20 cellular contexts compared by ENCODE assay signal in the genomic region with DNA sequence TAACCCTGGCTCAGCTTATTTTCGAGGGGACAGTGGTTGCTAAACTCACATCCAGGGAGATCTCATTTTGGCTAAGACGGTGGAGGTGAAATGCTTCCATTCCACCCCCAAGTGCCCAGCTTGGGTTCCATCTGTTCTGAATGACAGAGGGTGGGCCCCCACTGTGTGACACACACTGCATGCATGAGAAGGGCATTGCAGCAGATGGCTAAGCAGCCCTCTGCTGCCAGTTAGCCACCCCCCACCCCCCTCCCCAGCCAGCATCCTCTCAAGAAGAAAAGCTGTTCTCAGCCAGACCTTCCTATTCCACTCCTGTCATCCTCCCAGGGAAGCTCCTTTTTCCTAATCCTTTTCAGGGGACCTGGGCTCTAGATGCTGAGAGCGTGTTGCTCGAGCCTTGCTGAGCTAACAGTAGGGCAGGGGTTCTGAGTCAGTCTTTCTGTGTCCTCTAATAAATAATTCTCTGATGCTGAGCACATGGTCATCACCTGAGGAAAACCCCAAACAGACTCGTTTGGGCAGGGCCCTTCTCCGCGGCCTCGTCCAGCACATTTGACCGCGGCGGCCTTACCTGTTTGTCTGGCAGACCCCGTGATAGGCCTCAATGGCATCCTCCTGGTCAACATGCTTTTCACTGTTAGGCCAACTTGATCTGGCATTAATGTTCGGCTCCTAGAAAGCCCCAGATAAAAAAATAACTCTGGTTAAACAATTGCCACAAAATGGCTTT. TPM values are rescaled to one million over a fixed set of nuclear protein-coding genes. Genes with fewer than 3 reads are reported as not detected.
DNase-seq lines count a peak whose midpoint lies in the region; TF ChIP-seq lines count a peak whose summit lies in the region.
"Had no signal": no experiment of that assay in that cellular context is flagged by ENCODE, and none has a peak within 500 bp of the region (broad histone marks: within the 10 kb centered on the region; RNA-seq: fewer than 3 reads in every experiment).

No MANE protein-coding gene starts in this region.

- H3K4me1 Mint-ChIP-seq in brain = peaks cover 48% of the 10 kb centered on the region
- no peaks in the 10 kb centered on the region for H3K4me1 Mint-ChIP-seq in MCF 10A (ENCODE audit: insufficient read depth, unreplicated experiment)
- peaks cover 8% of the 10 kb centered on the region for H3K4me1 Mint-ChIP-seq in Caco-2 (ENCODE audit: low read depth, unreplicated experiment)

- H3K4me1 ChIP-seq in neuronal stem cell (ENCODE audit: control insufficient read depth in 2 of 2, insufficient read depth in 1 of 2, low read depth in 1 of 2, low read length in 2 of 2) (peaks cover 6% of the 10 kb centered on the region in 2 donors), Caco-2 (peaks cover 7% of the 10 kb centered on the region)
- H3K4me1 ChIP-seq: BE2C, SJCRH30 had no signal

- no peak for TF ChIP-seq CTCF in brain (conservative IDR thresholded peaks at IDR 0.05)
- TF ChIP-seq CTCF in MCF 10A (IDR thresholded peaks at IDR 0.05; ENCODE audit: unreplicated experiment) = no peak
- no peak for TF ChIP-seq CTCF in Caco-2 (IDR thresholded peaks at IDR 0.05; ENCODE audit: insufficient read depth in 1 of 2, low read depth in 1 of 2, low read length in 1 of 2, severe bottlenecking in 1 of 2, unreplicated experiment in 1 of 2)

- H2BK12ac ChIP-seq in neuronal stem cell (ENCODE audit: low read length) = no peak overlapping the region

- H3K9me3 Mint-ChIP-seq in brain (no peaks in the 10 kb centered on the region), MCF 10A (ENCODE audit: unreplicated experiment) (no peaks in the 10 kb centered on the region), Caco-2 (ENCODE audit: unreplicated experiment) (no peaks in the 10 kb centered on the region)
- H3K9me3 Mint-ChIP-seq: H9, HFFc6, T-cell had no signal

- no peak overlapping the region for H3K4me2 ChIP-seq in neuronal stem cell (ENCODE audit: insufficient read depth, low read length, poor library complexity, severe bottlenecking)
- H3K4me2 ChIP-seq: A549 had no signal

- BruUV-seq in MCF 10A (replicated peaks; lab: Mats Ljungman, UMichigan) = no TSS peak
- BruUV-seq in Caco-2 (replicated peaks; lab: Mats Ljungman, UMichigan) = no TSS peak

- no peak overlapping the region for H2BK5ac ChIP-seq in neuronal stem cell (ENCODE audit: low read length)

- H3K27ac ChIP-seq in neuronal stem cell (replicated peaks; ENCODE audit: low read length) = no peak overlapping the region
- H3K27ac ChIP-seq: A549, SJCRH30 had no signal

- DNase-seq in H7 = peak; percentile 51
- DNase-seq in NCI-H524 (lab: John Stamatoyannopoulos, UW) = peak; percentile 95 to 98
- DNase-seq in neuronal stem cell (ENCODE audit: low spot score) = no peak
- no peak for DNase-seq in midbrain (lab: John Stamatoyannopoulos, UW)
- DNase-seq in MCF 10A (ENCODE audit: unreplicated experiment) = no peak
- DNase-seq in stimulated activated CD4-positive, alpha-beta T cell treated with anti-CD3 and anti-CD28 coated beads, Interleukin-15, amount 100 ng/mL, for 24 hours = no peak
- no peak for DNase-seq in Caco-2
- DNase-seq: BE2C, DND-41, H9, HFFc6, Karpas-422, NCI-H1417 treated with DMSO at 0.1 percent for 48 hours, NCI-H2029, NCI-H774, OCI-M1, SJCRH30, T-cell had no signal

- H3K14ac ChIP-seq in neuronal stem cell (ENCODE audit: low read length) = no peak overlapping the region

- H4K91ac ChIP-seq in neuronal stem cell (ENCODE audit: low read depth, low read length, poor library complexity) = no peak overlapping the region

- no peak overlapping the region for H2BK15ac ChIP-seq in neuronal stem cell (ENCODE audit: low read length)

- no peak overlapping the region for H2BK120ac ChIP-seq in neuronal stem cell (ENCODE audit: low read depth, low read length)

- H3K9me3 ChIP-seq in neuronal stem cell (replicated peaks in 1 of 2; ENCODE audit: control insufficient read depth in 2 of 2, insufficient read depth in 1 of 2, low read depth in 1 of 2, low read length in 2 of 2) (no peaks in the 10 kb centered on the region), Caco-2 (no peaks in the 10 kb centered on the region)
- H3K9me3 ChIP-seq: A549, BE2C, SJCRH30 had no signal

- H3K27me3 Mint-ChIP-seq in brain (peaks cover 15% of the 10 kb centered on the region), MCF 10A (ENCODE audit: insufficient read depth, unreplicated experiment) (no peaks in the 10 kb centered on the region), Caco-2 (ENCODE audit: insufficient read depth, unreplicated experiment) (no peaks in the 10 kb centered on the region)

- H4K8ac ChIP-seq in neuronal stem cell (ENCODE audit: low read depth, low read length) = no peak overlapping the region

- CTCF ChIA-PET in MCF 10A (lab: Yijun Ruan, JAX) = interaction anchor here (0.6 to 6.0 kb wide), 10 partner anchors 11 to 360 kb away, joined by 3 to 52 read pairs (median 4); no protein-coding TSS in a partner anchor
- CTCF ChIA-PET in Caco-2 (lab: Charles Lee) = no interaction called here

- no peak overlapping the region for H3K4me3 ChIP-seq in H7 (ENCODE audit: insufficient read depth, low read depth, low read length)
- H3K4me3 ChIP-seq in neuronal stem cell (ENCODE audit: low read length in 2 of 2) = no peak overlapping the region
- H3K4me3 ChIP-seq in Caco-2 (ENCODE audit: low read depth, low read length) = no peak overlapping the region
- H3K4me3 ChIP-seq: A549, SJCRH30 had no signal

- no peaks in the 10 kb centered on the region for H3K27me3 ChIP-seq in H7 (ENCODE audit: control insufficient read depth, insufficient read depth, low read length)
- H3K27me3 ChIP-seq in neuronal stem cell (ENCODE audit: control insufficient read depth in 3 of 3, insufficient read depth in 3 of 3, low read depth in 1 of 3, low read length in 3 of 3) = peaks cover 0 to 28% (median 0%) of the 10 kb centered on the region in 3 experiments
- no peaks in the 10 kb centered on the region for H3K27me3 ChIP-seq in Caco-2 (replicated peaks; ENCODE audit: control insufficient read depth, insufficient read depth, low read length)
- H3K27me3 ChIP-seq: BE2C, SJCRH30 had no signal

- H3K79me1 ChIP-seq in neuronal stem cell (ENCODE audit: low read depth, low read length) = no peaks in the 10 kb centered on the region

- H3K27ac Mint-ChIP-seq in brain = peak overlapping the region in 3 of 5 experiments; percentile 51 to 89 (median 55)
- H3K27ac Mint-ChIP-seq in MCF 10A (ENCODE audit: low read depth, unreplicated experiment) = no peak overlapping the region
- no peak overlapping the region for H3K27ac Mint-ChIP-seq in Caco-2 (ENCODE audit: unreplicated experiment)
- H3K27ac Mint-ChIP-seq: HFFc6, T-cell had no signal

- intact Hi-C loops in MCF 10A (cut with micrococcal nuclease) (loop anchor here (10.0 kb wide), 1 partner anchor 492 kb away; no protein-coding TSS in a partner anchor), Caco-2 (cut with micrococcal nuclease; ENCODE audit: unreplicated experiment) (no loop called here)

- no peak overlapping the region for H3K23ac ChIP-seq in neuronal stem cell (ENCODE audit: low read depth, low read length, poor library complexity)

- POLR2A ChIA-PET in MCF 10A (lab: Yijun Ruan, JAX) = interaction anchor here (0.6 kb wide), 1 partner anchor 133 kb away, joined by 3 read pairs; no protein-coding TSS in a partner anchor
- POLR2A ChIA-PET in Caco-2 (lab: Charles Lee) = no interaction called here

- H3K36me3 Mint-ChIP-seq in brain (no peaks in the 10 kb centered on the region), MCF 10A (ENCODE audit: insufficient read depth, unreplicated experiment) (no peaks in the 10 kb centered on the region), Caco-2 (ENCODE audit: insufficient read depth, unreplicated experiment) (peaks cover 12% of the 10 kb centered on the region)
- H3K36me3 Mint-ChIP-seq: T-cell had no signal

- H2AFZ ChIP-seq in neuronal stem cell (ENCODE audit: low read length) = no peak overlapping the region

- H3K4me3 Mint-ChIP-seq in brain (no peak overlapping the region), MCF 10A (ENCODE audit: unreplicated experiment) (no peak overlapping the region), Caco-2 (ENCODE audit: unreplicated experiment) (no peak overlapping the region)
- H3K4me3 Mint-ChIP-seq: H9, HFFc6, T-cell had no signal

- H3K9ac ChIP-seq in neuronal stem cell (ENCODE audit: low read depth, low read length, poor library complexity) = peak overlapping the region; percentile 9

- H3K4ac ChIP-seq in neuronal stem cell (ENCODE audit: low read length) = no peak overlapping the region

- H3K36me3 ChIP-seq in H7 (replicated peaks; ENCODE audit: control insufficient read depth, insufficient read depth, low read length) (no peaks in the 10 kb centered on the region), neuronal stem cell (replicated peaks in 1 of 2; ENCODE audit: control insufficient read depth in 2 of 2, insufficient read depth in 2 of 2, low read length in 2 of 2) (no peaks in the 10 kb centered on the region), Caco-2 (ENCODE audit: control insufficient read depth, insufficient read depth, low read length) (no peaks in the 10 kb centered on the region)
- H3K36me3 ChIP-seq: BE2C, SJCRH30 had no signal

- no peak overlapping the region for H3K18ac ChIP-seq in neuronal stem cell (ENCODE audit: low read length)

- no peak overlapping the region for H2AK5ac ChIP-seq in neuronal stem cell (ENCODE audit: low read depth, low read length)

- WGBS in neuronal stem cell (ENCODE audit: extremely low coverage in 2 of 2, insufficient read length in 2 of 2, insufficient replicate concordance in 1 of 2), 2 donors = no CpG with 5 or more reads among the region's 13 CpGs

RNA-seq across cellular contexts. Expression of gene ACAA2, which starts 49.5 kb away (rescaled TPM):
- total RNA-seq in H7 (2014; rRNA removed; shearing (Covaris generic)) = 112 and 123 TPM in 2 replicates
- 146 TPM for polyA plus RNA-seq in brain (ENCODE audit: insufficient read depth, low read depth, low replicate concordance)
- 32.3 TPM for polyA plus RNA-seq in neuronal stem cell (2013, experiment 1 of 2)
- 32.1 TPM for polyA plus RNA-seq in neuronal stem cell (2013, experiment 2 of 2)
- total RNA-seq in MCF 10A (2022) (82.9 and 84.9 TPM in 2 replicates), Caco-2 (2022) (188 and 207 TPM in 2 replicates)

Comparison
In these comparisons a context has a peak if more than half of its experiments do, and no peak if none do; other contexts are left out.
1. DNase-seq: peak in H7 (single experiment) and NCI-H524 (2 of 2); none in neuronal stem cell (single experiment), midbrain (single experiment), MCF 10A (single experiment), stimulated activated CD4-positive, alpha-beta T cell treated with anti-CD3 and anti-CD28 coated beads, Interleukin-15, amount 100 ng/mL, for 24 hours (single experiment) and Caco-2 (0 of 2).
2. H3K27ac Mint-ChIP-seq: peak in brain (3 of 5); none in MCF 10A (single experiment) and Caco-2 (single experiment).